In genomic region chr14:89221109-89221508, GRCh38 we compare ENCODE assay signal across 8 cellular contexts.
DNase-seq lines count a peak whose midpoint lies in the region; ATAC-seq and TF ChIP-seq lines count a peak whose summit lies in the region.

No MANE protein-coding gene starts in this region.

- peaks cover 21% of the 10 kb centered on the region for H3K36me3 Mint-ChIP-seq in endothelial cell (ENCODE audit: low read depth, unreplicated experiment)

- H3K4me3 ChIP-seq in colonic mucosa, result no peak overlapping the region

- TF ChIP-seq CTCF in endothelial cell (IDR thresholded peaks at IDR 0.05; ENCODE audit: unreplicated experiment) (no peak), colonic mucosa (IDR thresholded peaks at IDR 0.05) (no peak)

- ATAC-seq in GM18907 (IDR thresholded peaks at IDR 0.05; ENCODE audit: unreplicated experiment), result no peak
- ATAC-seq in HG02884 (IDR thresholded peaks at IDR 0.05; ENCODE audit: unreplicated experiment), result no peak

- H3K4me3 Mint-ChIP-seq in endothelial cell (ENCODE audit: unreplicated experiment), result peak overlapping the region; percentile 62

- peak overlapping the region in 1 of 2 donors; percentile 38 for H3K9ac ChIP-seq in colonic mucosa (ENCODE audit: low read depth in 2 of 2, low read length in 2 of 2)

- no peak overlapping the region for H3K27ac ChIP-seq in colonic mucosa

- no peaks in the 10 kb centered on the region for H3K36me3 ChIP-seq in colonic mucosa

- H3K27me3 Mint-ChIP-seq in endothelial cell (ENCODE audit: unreplicated experiment), result peaks cover 1% of the 10 kb centered on the region

- no peaks in the 10 kb centered on the region for H3K4me1 ChIP-seq in colonic mucosa

- intact Hi-C loops in colonic mucosa (cut with DNase I), result no loop called here

- H3K27me3 ChIP-seq in colonic mucosa, result no peaks in the 10 kb centered on the region

- H3K9me3 Mint-ChIP-seq in endothelial cell (ENCODE audit: unreplicated experiment), result no peaks in the 10 kb centered on the region

- DNase-seq in HCEC 1CT (peak; percentile 22), NCI-H510A (lab: John Stamatoyannopoulos, UW) (peak; percentile 35), endothelial cell (ENCODE audit: low spot score) (no peak), pulmonary artery endothelial cell (ENCODE audit: low read depth, low spot score) (peak; percentile 73), colonic mucosa (no peak)
- DNase-seq in stimulated activated CD4-positive, alpha-beta T cell treated with anti-CD3 and anti-CD28 coated beads, Interleukin-4, amount 100 ng/mL, for 4 hours, result no peak

- H3K9me3 ChIP-seq in colonic mucosa, result no peaks in the 10 kb centered on the region

- peaks cover 15% of the 10 kb centered on the region for H3K4me1 Mint-ChIP-seq in endothelial cell (ENCODE audit: unreplicated experiment)

- peak overlapping the region; percentile 75 for H3K27ac Mint-ChIP-seq in endothelial cell (ENCODE audit: unreplicated experiment)

Comparison
In these comparisons a context has a peak if more than half of its experiments do, and no peak if none do; other contexts are left out.
1. DNase-seq: peak in HCEC 1CT (single experiment), NCI-H510A (single experiment) and pulmonary artery endothelial cell (single experiment); none in endothelial cell (single experiment), stimulated activated CD4-positive, alpha-beta T cell treated with anti-CD3 and anti-CD28 coated beads, Interleukin-4, amount 100 ng/mL, for 4 hours (0 of 2) and colonic mucosa (single experiment).